8 cellular contexts compared by ENCODE assay signal in the genomic region with DNA sequence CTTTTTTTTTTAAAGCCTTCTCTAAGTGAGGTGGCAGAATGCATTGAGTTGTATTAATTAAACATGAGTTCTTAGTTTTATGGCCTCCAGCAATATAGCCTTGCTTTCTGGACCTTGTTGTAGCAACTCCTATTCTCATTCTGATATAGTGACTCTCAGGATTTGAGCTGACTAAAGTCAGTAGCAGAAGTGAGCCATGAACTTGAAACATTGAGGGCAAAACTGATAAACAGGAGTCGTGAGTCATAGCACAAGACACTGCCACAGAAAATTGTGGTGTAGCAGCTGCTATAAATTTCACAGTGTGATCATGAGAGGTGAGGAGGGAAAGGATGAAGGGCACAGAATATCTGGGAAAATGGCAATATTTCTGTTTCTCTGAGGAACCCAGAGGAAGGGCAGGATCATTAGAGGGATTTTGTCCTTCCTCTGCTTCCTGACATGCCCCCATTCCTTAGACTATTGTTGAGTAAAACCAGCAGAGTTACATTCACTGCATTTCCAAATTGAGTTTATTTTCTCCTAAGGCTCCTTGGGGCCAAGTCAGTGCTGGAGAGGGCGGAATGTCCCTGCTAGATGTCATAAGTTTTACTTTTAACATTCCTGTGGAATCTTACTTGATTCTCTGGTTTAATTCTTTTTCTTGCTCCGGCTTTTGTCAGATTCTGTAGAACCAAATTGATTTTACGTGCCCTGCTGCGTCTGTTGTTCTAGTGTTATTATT. TPM values are rescaled to one million over a fixed set of nuclear protein-coding genes. Genes with fewer than 3 reads are reported as not detected.
DNase-seq lines count a peak whose midpoint lies in the region; ATAC-seq and FAIRE-seq lines count a peak whose summit lies in the region.

No MANE protein-coding gene starts in this region.

- no peaks in the 10 kb centered on the region for H3K9me3 Mint-ChIP-seq in activated naive CD4-positive, alpha-beta T cell treated with anti-CD3 and anti-CD28 coated beads, Interleukin-2, amount 50 U/mL, for 24 hours

- H3K36me3 ChIP-seq in small intestine (ENCODE audit: control insufficient read depth in 2 of 2, insufficient read depth in 2 of 2, low read length in 2 of 2), result no peaks in the 10 kb centered on the region

- no peak for FAIRE-seq in small intestine (lab: Jason Lieb, UNC)

- H3K27me3 ChIP-seq in small intestine (ENCODE audit: control insufficient read depth in 2 of 2, insufficient read depth in 2 of 2, low read length in 2 of 2), result no peaks in the 10 kb centered on the region

- H3K27me3 Mint-ChIP-seq in activated naive CD4-positive, alpha-beta T cell treated with anti-CD3 and anti-CD28 coated beads, Interleukin-2, amount 50 U/mL, for 24 hours, result no peaks in the 10 kb centered on the region

- H3K4me1 ChIP-seq in small intestine (ENCODE audit: control insufficient read depth in 2 of 2, insufficient read depth in 1 of 2, low read depth in 1 of 2, low read length in 1 of 2), result no peaks in the 10 kb centered on the region

- H3K4me3 Mint-ChIP-seq in activated naive CD4-positive, alpha-beta T cell treated with anti-CD3 and anti-CD28 coated beads, Interleukin-2, amount 50 U/mL, for 24 hours, result peak overlapping the region; percentile 40

- peaks cover 17% of the 10 kb centered on the region for H3K36me3 Mint-ChIP-seq in activated naive CD4-positive, alpha-beta T cell treated with anti-CD3 and anti-CD28 coated beads, Interleukin-2, amount 50 U/mL, for 24 hours

- ATAC-seq in GM19438 (IDR thresholded peaks at IDR 0.05; ENCODE audit: low read depth, unreplicated experiment), result peak; percentile 95
- peak; percentile 97 for ATAC-seq in HG03342 (IDR thresholded peaks at IDR 0.05; ENCODE audit: unreplicated experiment)

- H3K27ac Mint-ChIP-seq in activated naive CD4-positive, alpha-beta T cell treated with anti-CD3 and anti-CD28 coated beads, Interleukin-2, amount 50 U/mL, for 24 hours, result peak overlapping the region; percentile 63

- no peak overlapping the region for H3K4me3 ChIP-seq in small intestine (ENCODE audit: low read depth in 1 of 2, low read length in 2 of 2)

- peaks cover 81% of the 10 kb centered on the region for H3K4me1 Mint-ChIP-seq in activated naive CD4-positive, alpha-beta T cell treated with anti-CD3 and anti-CD28 coated beads, Interleukin-2, amount 50 U/mL, for 24 hours

- peak; percentile 36 for DNase-seq in GDM1 (lab: John Stamatoyannopoulos, UW)
- DNase-seq in small intestine, result peak; percentile 11
- no peak for DNase-seq in D341Med (ENCODE audit: low spot score)
- no peak for DNase-seq in NCI-H2081 (lab: John Stamatoyannopoulos, UW)
- DNase-seq in amygdala (lab: John Stamatoyannopoulos, UW), result no peak

- H3K27ac ChIP-seq in small intestine (ENCODE audit: low read depth in 1 of 2, low read length in 1 of 2), result no peak overlapping the region

- no peaks in the 10 kb centered on the region for H3K9me3 ChIP-seq in small intestine (ENCODE audit: control insufficient read depth, low read depth)

- 74 to 78% (median 77%) methylated on average over 5 of the region's 5 CpGs for WGBS in small intestine, 3 donors

RNA-seq across cellular contexts. Expression of gene KLRG1, which starts 7.5 kb away (rescaled TPM):
- 1 to 10 TPM in 2 of 3 donors, not detected in 1; 1.4 to 1.6 TPM for polyA plus RNA-seq in small intestine

RNA-seq across cellular contexts. Expression of gene M6PR, which starts 47.4 kb away (rescaled TPM):
- polyA plus RNA-seq in small intestine, result 10 to 100 TPM; 25.9 to 49.1 (median 32.4) TPM

Comparison
In these comparisons a context has a peak if more than half of its experiments do, and no peak if none do; other contexts are left out.
1. DNase-seq: peak in GDM1 (single experiment) and small intestine (single experiment); none in D341Med (single experiment), NCI-H2081 (0 of 2) and amygdala (0 of 56).